ENCODE assay signal across 10 cellular contexts in the genomic region with DNA sequence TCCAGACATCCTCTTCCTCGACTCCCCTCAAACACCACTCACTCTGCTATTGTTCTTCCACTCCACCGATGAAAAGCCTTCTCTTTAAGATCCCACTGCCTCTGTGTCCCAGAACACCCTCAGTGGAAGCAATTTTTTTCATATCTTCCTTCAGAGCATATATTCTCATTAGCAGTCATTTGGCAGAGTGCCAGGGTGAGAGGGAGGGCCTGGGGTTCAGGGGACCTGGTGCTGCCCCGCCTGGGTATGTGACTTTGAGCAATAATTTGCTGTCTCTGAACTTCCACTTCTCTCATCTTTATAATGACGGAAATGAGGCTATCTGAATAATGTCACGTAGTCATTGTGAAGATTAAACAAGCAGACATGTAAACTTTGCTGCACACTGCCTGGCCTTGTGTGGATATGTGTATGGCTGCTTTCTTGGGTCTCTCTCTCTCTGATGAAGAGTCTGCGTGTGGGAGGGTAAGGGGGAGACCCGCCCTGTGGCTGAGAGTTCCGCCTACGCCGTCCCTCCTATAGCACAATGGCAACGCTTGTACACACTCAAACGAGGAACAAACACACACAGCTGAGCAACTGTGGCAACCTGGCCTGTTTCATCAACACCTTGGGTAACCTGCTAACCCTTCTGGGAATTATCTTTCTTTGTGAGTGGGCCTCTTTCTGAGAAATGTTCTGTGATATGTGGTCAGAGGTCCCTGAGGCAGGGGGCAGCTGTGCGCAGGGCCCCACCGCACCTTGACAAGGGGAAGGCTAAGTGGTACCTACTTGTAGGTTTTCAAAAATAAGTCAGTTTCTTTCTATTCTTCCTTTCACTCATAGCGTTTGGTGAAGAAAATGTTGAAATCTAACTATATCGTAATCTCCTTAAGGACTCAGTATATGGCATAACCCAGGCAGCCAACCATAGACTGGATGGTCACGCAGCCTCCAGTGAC.
DNase-seq lines count a peak whose midpoint lies in the region; ATAC-seq, FAIRE-seq and TF ChIP-seq lines count a peak whose summit lies in the region.
"Had no signal": no experiment of that assay in that cellular context is flagged by ENCODE, and none has a peak within 500 bp of the region (broad histone marks: within the 10 kb centered on the region; RNA-seq: fewer than 3 reads in every experiment).

No MANE protein-coding gene starts in this region.

- H3K9me3 Mint-ChIP-seq in natural killer cell (no peaks in the 10 kb centered on the region), Calu3 (ENCODE audit: low read depth, unreplicated experiment) (peaks cover 3% of the 10 kb centered on the region)

- H3K36me3 Mint-ChIP-seq in natural killer cell: no peaks in the 10 kb centered on the region
- no peaks in the 10 kb centered on the region for H3K36me3 Mint-ChIP-seq in Calu3 (ENCODE audit: insufficient read depth, unreplicated experiment)

- intact Hi-C loops in natural killer cell (cut with micrococcal nuclease): loop anchor here (5.0 kb wide), 1 partner anchor 47 kb away; no protein-coding TSS in a partner anchor
- intact Hi-C loops in Calu3 (cut with micrococcal nuclease; ENCODE audit: unreplicated experiment): loop anchor here (10.0 kb wide), 1 partner anchor 475 kb away; no protein-coding TSS in a partner anchor

- H3K4me1 Mint-ChIP-seq in natural killer cell (peaks cover 43 to 47% of the 10 kb centered on the region in 2 donors), Calu3 (ENCODE audit: low read depth, unreplicated experiment) (peaks cover 21% of the 10 kb centered on the region)

- BruUV-seq in Calu3 (replicated peaks; lab: Mats Ljungman, UMichigan): no TSS peak

- H3K27me3 Mint-ChIP-seq in natural killer cell (ENCODE audit: low read depth in 2 of 2): peaks cover 6 to 12% of the 10 kb centered on the region in 2 donors
- no peaks in the 10 kb centered on the region for H3K27me3 Mint-ChIP-seq in Calu3 (ENCODE audit: unreplicated experiment)

- H3K4me3 Mint-ChIP-seq in natural killer cell: peak overlapping the region; percentile 45
- H3K4me3 Mint-ChIP-seq in Calu3 (ENCODE audit: low read depth, unreplicated experiment): no peak overlapping the region

- DNase-seq in DMS153 (lab: John Stamatoyannopoulos, UW) (peak; percentile 36), DMS153 treated with DMSO at 0.1 percent for 48 hours (lab: John Stamatoyannopoulos, UW; ENCODE audit: unreplicated experiment) (no peak), natural killer cell (peak; percentile 24), Calu3 (no peak), D721Med (ENCODE audit: insufficient read length, low spot score) (no peak)
- peak; percentile 68 to 76 for DNase-seq in activated T-cell treated with anti-CD3 and anti-CD28 coated beads, Interleukin-2, amount 50 U/mL, for 48 hours
- peak; percentile 68 for DNase-seq in stimulated activated naive CD4-positive, alpha-beta T cell treated with Interleukin-2 at 50 U/mL for 16 hours (lab: John Stamatoyannopoulos, UW)
- DNase-seq: 8988T, hypothalamus had no signal

- FAIRE-seq in D721Med (lab: Jason Lieb, UNC): no peak

- ATAC-seq in natural killer cell (peak; percentile 81 to 89 (median 84)), HG02763 (IDR thresholded peaks at IDR 0.05; ENCODE audit: unreplicated experiment) (no peak)

- TF ChIP-seq CTCF in natural killer cell (IDR thresholded peaks at IDR 0.05) (no peak), Calu3 (IDR thresholded peaks at IDR 0.05; ENCODE audit: unreplicated experiment) (no peak), D721Med (IDR thresholded peaks at IDR 0.05; ENCODE audit: insufficient read depth, missing control alignments) (no peak)

- H3K27ac Mint-ChIP-seq in natural killer cell (peak overlapping the region; percentile 78 to 83), Calu3 (ENCODE audit: unreplicated experiment) (no peak overlapping the region)

- CTCF ChIA-PET in Calu3 (lab: Charles Lee): no interaction called here

Comparison
In these comparisons a context has a peak if more than half of its experiments do, and no peak if none do; other contexts are left out.
1. DNase-seq: peak in DMS153 (single experiment), activated T-cell treated with anti-CD3 and anti-CD28 coated beads, Interleukin-2, amount 50 U/mL, for 48 hours (2 of 2), natural killer cell (single experiment) and stimulated activated naive CD4-positive, alpha-beta T cell treated with Interleukin-2 at 50 U/mL for 16 hours (single experiment); none in DMS153 treated with DMSO at 0.1 percent for 48 hours (single experiment), Calu3 (single experiment) and D721Med (single experiment).